16 cellular contexts compared by ENCODE assay signal in genomic region chr14:59939828-59940227, GRCh38. TPM values are rescaled to one million over a fixed set of nuclear protein-coding genes. Genes with fewer than 3 reads are reported as not detected.
DNase-seq lines count a peak whose midpoint lies in the region; ATAC-seq lines count a peak whose summit lies in the region.
"Had no signal": no experiment of that assay in that cellular context is flagged by ENCODE, and none has a peak within 500 bp of the region (broad histone marks: within the 10 kb centered on the region; RNA-seq: fewer than 3 reads in every experiment).

No MANE protein-coding gene starts in this region.

- no peak overlapping the region for H4K91ac ChIP-seq in neuronal stem cell (ENCODE audit: low read depth, low read length, poor library complexity)

- no peak overlapping the region for H3K4me2 ChIP-seq in neuronal stem cell (ENCODE audit: insufficient read depth, low read length, poor library complexity, severe bottlenecking)

- H2BK15ac ChIP-seq in neuronal stem cell (ENCODE audit: low read length), result no peak overlapping the region

- no peak overlapping the region for H3K4me3 ChIP-seq in neuronal stem cell (ENCODE audit: low read length in 2 of 2)
- H3K4me3 ChIP-seq: colonic mucosa, skin epidermis had no signal

- no peaks in the 10 kb centered on the region for H3K27me3 ChIP-seq in neuronal stem cell (ENCODE audit: control insufficient read depth in 3 of 3, insufficient read depth in 3 of 3, low read depth in 1 of 3, low read length in 3 of 3)
- H3K27me3 ChIP-seq: colonic mucosa had no signal

- 100% methylated on average over 1 of the region's 3 CpGs; no CpG with 5 or more reads in 1 of the 2 donors for WGBS in neuronal stem cell (ENCODE audit: extremely low coverage in 2 of 2, insufficient read length in 2 of 2, insufficient replicate concordance in 1 of 2), 2 donors

- H3K36me3 ChIP-seq in neuronal stem cell (replicated peaks in 1 of 2; ENCODE audit: control insufficient read depth in 2 of 2, insufficient read depth in 2 of 2, low read length in 2 of 2), result no peaks in the 10 kb centered on the region
- H3K36me3 ChIP-seq: colonic mucosa had no signal

- H2AFZ ChIP-seq in neuronal stem cell (ENCODE audit: low read length), result no peak overlapping the region

- H3K27ac ChIP-seq in neuronal stem cell (replicated peaks; ENCODE audit: low read length), result no peak overlapping the region
- H3K27ac ChIP-seq: colonic mucosa, skin epidermis had no signal

- H3K4ac ChIP-seq in neuronal stem cell (ENCODE audit: low read length), result no peak overlapping the region

- no peaks in the 10 kb centered on the region for H3K9me3 ChIP-seq in neuronal stem cell (replicated peaks in 1 of 2; ENCODE audit: control insufficient read depth in 2 of 2, insufficient read depth in 1 of 2, low read depth in 1 of 2, low read length in 2 of 2)
- H3K9me3 ChIP-seq: colonic mucosa had no signal

- H3K79me1 ChIP-seq in neuronal stem cell (ENCODE audit: low read depth, low read length), result no peaks in the 10 kb centered on the region

- no peak overlapping the region for H2BK120ac ChIP-seq in neuronal stem cell (ENCODE audit: low read depth, low read length)

- no peak overlapping the region for H3K23ac ChIP-seq in neuronal stem cell (ENCODE audit: low read depth, low read length, poor library complexity)

- H3K18ac ChIP-seq in neuronal stem cell (ENCODE audit: low read length), result no peak overlapping the region

- no peak overlapping the region for H3K14ac ChIP-seq in neuronal stem cell (ENCODE audit: low read length)

- H4K8ac ChIP-seq in neuronal stem cell (ENCODE audit: low read depth, low read length), result no peak overlapping the region

- peak; percentile 82 for ATAC-seq in GM18502 (IDR thresholded peaks at IDR 0.05; ENCODE audit: poor library complexity, unreplicated experiment)
- ATAC-seq in GM19455 (IDR thresholded peaks at IDR 0.05; ENCODE audit: unreplicated experiment), result peak; percentile 53
- peak; percentile 72 for ATAC-seq in HG02798 (IDR thresholded peaks at IDR 0.05; ENCODE audit: poor library complexity, unreplicated experiment)
- peak; percentile 88 for ATAC-seq in HG03520 (IDR thresholded peaks at IDR 0.05; ENCODE audit: unreplicated experiment)

- H3K9ac ChIP-seq in neuronal stem cell (ENCODE audit: low read depth, low read length, poor library complexity), result no peak overlapping the region

- no peak overlapping the region for H2BK12ac ChIP-seq in neuronal stem cell (ENCODE audit: low read length)

- no peak overlapping the region for H2BK5ac ChIP-seq in neuronal stem cell (ENCODE audit: low read length)

- no peak for DNase-seq in NCI-H2081 treated with DMSO at 0.1 percent for 48 hours (lab: John Stamatoyannopoulos, UW)
- no peak for DNase-seq in neuronal stem cell (ENCODE audit: low spot score)
- DNase-seq in amniotic stem cell (lab: John Stamatoyannopoulos, UW), result no peak
- DNase-seq in activated CD4-positive, alpha-beta T cell treated with anti-CD3 and anti-CD28 coated beads for 1 hour, result no peak
- DNase-seq: activated CD4-positive, alpha-beta T cell treated with anti-CD3 and anti-CD28 coated beads, Interleukin-2, amount 50 U/mL, for 48 hours; colonic mucosa; COR-L47; erythroblast; GDM1; NCI-H1092 treated with DMSO at 0.1 percent for 48 hours; T1000 had no signal

- no peaks in the 10 kb centered on the region for H3K4me1 ChIP-seq in neuronal stem cell (ENCODE audit: control insufficient read depth in 2 of 2, insufficient read depth in 1 of 2, low read depth in 1 of 2, low read length in 2 of 2)
- H3K4me1 ChIP-seq: colonic mucosa had no signal

- H2AK5ac ChIP-seq in neuronal stem cell (ENCODE audit: low read depth, low read length), result no peak overlapping the region

RNA-seq across cellular contexts. Expression of gene LRRC9, which starts 19.9 kb away (rescaled TPM):
- polyA plus RNA-seq in neuronal stem cell (2013, experiment 1 of 2), result 0.99 TPM
- polyA plus RNA-seq in neuronal stem cell (2013, experiment 2 of 2), result 1.1 TPM
